1 cellular context compared by ENCODE assay signal in the genomic region with DNA sequence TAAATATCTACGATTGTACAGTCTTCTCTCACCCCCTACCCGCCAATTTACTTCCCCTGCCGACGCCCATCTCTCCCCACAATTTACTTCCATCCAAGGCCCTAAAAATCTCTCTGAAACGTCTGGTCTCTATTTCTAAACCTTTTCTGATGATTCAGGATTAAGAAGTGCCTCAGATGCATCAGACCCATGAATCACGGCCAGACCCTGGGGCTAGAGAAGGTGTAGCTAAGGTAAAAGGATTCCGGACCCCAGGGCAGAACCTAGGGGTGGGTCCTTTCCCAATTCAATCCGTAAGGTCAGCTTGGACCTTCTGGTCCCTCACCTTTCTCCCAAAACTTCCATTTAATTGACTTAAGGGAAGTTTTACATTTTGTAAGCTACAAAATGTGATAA.
TF ChIP-seq lines count a peak whose summit lies in the region.

No MANE protein-coding gene starts in this region.

TF ChIP-seq in HepG2, 621 proteins besides CTCF, POLR2A, EP300 and RAD21 (continued from another document):
- TF ChIP-seq, protein P1, sequence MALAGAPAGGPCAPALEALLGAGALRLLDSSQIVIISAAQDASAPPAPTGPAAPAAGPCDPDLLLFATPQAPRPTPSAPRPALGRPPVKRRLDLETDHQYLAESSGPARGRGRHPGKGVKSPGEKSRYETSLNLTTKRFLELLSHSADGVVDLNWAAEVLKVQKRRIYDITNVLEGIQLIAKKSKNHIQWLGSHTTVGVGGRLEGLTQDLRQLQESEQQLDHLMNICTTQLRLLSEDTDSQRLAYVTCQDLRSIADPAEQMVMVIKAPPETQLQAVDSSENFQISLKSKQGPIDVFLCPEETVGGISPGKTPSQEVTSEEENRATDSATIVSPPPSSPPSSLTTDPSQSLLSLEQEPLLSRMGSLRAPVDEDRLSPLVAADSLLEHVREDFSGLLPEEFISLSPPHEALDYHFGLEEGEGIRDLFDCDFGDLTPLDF (CRISPR knock-in tag; IDR thresholded peaks at IDR 0.05) = no peak
- TF ChIP-seq, protein P2, sequence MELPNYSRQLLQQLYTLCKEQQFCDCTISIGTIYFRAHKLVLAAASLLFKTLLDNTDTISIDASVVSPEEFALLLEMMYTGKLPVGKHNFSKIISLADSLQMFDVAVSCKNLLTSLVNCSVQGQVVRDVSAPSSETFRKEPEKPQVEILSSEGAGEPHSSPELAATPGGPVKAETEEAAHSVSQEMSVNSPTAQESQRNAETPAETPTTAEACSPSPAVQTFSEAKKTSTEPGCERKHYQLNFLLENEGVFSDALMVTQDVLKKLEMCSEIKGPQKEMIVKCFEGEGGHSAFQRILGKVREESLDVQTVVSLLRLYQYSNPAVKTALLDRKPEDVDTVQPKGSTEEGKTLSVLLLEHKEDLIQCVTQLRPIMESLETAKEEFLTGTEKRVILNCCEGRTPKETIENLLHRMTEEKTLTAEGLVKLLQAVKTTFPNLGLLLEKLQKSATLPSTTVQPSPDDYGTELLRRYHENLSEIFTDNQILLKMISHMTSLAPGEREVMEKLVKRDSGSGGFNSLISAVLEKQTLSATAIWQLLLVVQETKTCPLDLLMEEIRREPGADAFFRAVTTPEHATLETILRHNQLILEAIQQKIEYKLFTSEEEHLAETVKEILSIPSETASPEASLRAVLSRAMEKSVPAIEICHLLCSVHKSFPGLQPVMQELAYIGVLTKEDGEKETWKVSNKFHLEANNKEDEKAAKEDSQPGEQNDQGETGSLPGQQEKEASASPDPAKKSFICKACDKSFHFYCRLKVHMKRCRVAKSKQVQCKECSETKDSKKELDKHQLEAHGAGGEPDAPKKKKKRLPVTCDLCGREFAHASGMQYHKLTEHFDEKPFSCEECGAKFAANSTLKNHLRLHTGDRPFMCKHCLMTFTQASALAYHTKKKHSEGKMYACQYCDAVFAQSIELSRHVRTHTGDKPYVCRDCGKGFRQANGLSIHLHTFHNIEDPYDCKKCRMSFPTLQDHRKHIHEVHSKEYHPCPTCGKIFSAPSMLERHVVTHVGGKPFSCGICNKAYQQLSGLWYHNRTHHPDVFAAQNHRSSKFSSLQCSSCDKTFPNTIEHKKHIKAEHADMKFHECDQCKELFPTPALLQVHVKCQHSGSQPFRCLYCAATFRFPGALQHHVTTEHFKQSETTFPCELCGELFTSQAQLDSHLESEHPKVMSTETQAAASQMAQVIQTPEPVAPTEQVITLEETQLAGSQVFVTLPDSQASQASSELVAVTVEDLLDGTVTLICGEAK (IDR thresholded peaks at IDR 0.05) = no peak
- TF ChIP-seq, protein P2 (CRISPR knock-in tag; IDR thresholded peaks at IDR 0.05) = no peak
- TF ChIP-seq, protein P3, sequence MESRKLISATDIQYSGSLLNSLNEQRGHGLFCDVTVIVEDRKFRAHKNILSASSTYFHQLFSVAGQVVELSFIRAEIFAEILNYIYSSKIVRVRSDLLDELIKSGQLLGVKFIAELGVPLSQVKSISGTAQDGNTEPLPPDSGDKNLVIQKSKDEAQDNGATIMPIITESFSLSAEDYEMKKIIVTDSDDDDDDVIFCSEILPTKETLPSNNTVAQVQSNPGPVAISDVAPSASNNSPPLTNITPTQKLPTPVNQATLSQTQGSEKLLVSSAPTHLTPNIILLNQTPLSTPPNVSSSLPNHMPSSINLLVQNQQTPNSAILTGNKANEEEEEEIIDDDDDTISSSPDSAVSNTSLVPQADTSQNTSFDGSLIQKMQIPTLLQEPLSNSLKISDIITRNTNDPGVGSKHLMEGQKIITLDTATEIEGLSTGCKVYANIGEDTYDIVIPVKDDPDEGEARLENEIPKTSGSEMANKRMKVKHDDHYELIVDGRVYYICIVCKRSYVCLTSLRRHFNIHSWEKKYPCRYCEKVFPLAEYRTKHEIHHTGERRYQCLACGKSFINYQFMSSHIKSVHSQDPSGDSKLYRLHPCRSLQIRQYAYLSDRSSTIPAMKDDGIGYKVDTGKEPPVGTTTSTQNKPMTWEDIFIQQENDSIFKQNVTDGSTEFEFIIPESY (CRISPR knock-in tag; IDR thresholded peaks at IDR 0.05) = no peak
- TF ChIP-seq RFX1 (IDR thresholded peaks at IDR 0.05) (no peak), ZNF225 (CRISPR knock-in tag; IDR thresholded peaks at IDR 0.05) (no peak), HNF4A (CRISPR knock-in tag; IDR thresholded peaks at IDR 0.05) (no peak), TOPORS (CRISPR knock-in tag; IDR thresholded peaks at IDR 0.05) (no peak), PHF8 (CRISPR knock-in tag; IDR thresholded peaks at IDR 0.05) (no peak), IRX3 (CRISPR knock-in tag; IDR thresholded peaks at IDR 0.05; ENCODE audit: borderline replicate concordance, low read depth) (no peak), ATM (IDR thresholded peaks at IDR 0.05; ENCODE audit: borderline replicate concordance) (no peak), NCOA1 (CRISPR knock-in tag; IDR thresholded peaks at IDR 0.05) (no peak)
- TF ChIP-seq, protein P4, sequence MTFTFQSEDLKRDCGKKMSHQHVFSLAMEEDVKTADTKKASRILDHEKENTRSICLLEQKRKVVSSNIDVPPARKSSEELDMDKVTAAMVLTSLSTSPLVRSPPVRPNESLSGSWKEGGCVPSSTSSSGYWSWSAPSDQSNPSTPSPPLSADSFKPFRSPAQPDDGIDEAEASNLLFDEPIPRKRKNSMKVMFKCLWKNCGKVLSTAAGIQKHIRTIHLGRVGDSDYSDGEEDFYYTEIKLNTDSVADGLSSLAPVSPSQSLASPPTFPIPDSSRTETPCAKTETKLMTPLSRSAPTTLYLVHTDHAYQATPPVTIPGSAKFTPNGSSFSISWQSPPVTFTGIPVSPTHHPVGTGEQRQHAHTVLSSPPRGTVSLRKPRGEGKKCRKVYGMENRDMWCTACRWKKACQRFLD (CRISPR knock-in tag; IDR thresholded peaks at IDR 0.05; ENCODE audit: borderline replicate concordance) = no peak
- TF ChIP-seq, protein P5, sequence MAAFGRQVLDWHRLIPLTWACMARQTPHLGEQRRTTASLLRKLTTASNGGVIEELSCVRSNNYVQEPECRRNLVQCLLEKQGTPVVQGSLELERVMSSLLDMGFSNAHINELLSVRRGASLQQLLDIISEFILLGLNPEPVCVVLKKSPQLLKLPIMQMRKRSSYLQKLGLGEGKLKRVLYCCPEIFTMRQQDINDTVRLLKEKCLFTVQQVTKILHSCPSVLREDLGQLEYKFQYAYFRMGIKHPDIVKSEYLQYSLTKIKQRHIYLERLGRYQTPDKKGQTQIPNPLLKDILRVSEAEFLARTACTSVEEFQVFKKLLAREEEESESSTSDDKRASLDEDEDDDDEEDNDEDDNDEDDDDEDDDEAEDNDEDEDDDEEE (CRISPR knock-in tag; IDR thresholded peaks at IDR 0.05) = no peak
